In genomic region chr5:180070726-180071417, GRCh38 we compare ENCODE assay signal across 8 cellular contexts. TPM values are rescaled to one million over a fixed set of nuclear protein-coding genes. Genes with fewer than 3 reads are reported as not detected.
DNase-seq lines count a peak whose midpoint lies in the region; ATAC-seq, FAIRE-seq and TF ChIP-seq lines count a peak whose summit lies in the region.

No MANE protein-coding gene starts in this region.

- intact Hi-C loops in left ventricle myocardium superior (cut with micrococcal nuclease): no loop called here

- peaks cover 5% of the 10 kb centered on the region for H3K36me3 Mint-ChIP-seq in astrocyte (ENCODE audit: low read depth, unreplicated experiment)

- H3K27me3 Mint-ChIP-seq in astrocyte (ENCODE audit: low read depth, unreplicated experiment): peaks cover 9% of the 10 kb centered on the region

- H3K27ac ChIP-seq in astrocyte (ENCODE audit: low read depth, low read length): peak overlapping the region; percentile 68

- H3K36me3 ChIP-seq in astrocyte (ENCODE audit: insufficient read depth, low read length): no peaks in the 10 kb centered on the region

- H3K9me3 Mint-ChIP-seq in astrocyte (ENCODE audit: unreplicated experiment): peaks cover 6% of the 10 kb centered on the region

- DNase-seq in Ammon's horn (ENCODE audit: low spot score) (peak; percentile 72), NOMO-1 treated with DMSO at 0.1 percent for 48 hours (lab: John Stamatoyannopoulos, UW; ENCODE audit: unreplicated experiment) (peak; percentile 75), astrocyte (ENCODE audit: low read depth) (peak; percentile 55), left ventricle myocardium superior (peak; percentile 64), pons (ENCODE audit: low spot score) (peak; percentile 72), GM12892 (ENCODE audit: insufficient read length) (no peak)

- H3K79me2 ChIP-seq in astrocyte (ENCODE audit: insufficient read depth, low read length): peaks cover 51% of the 10 kb centered on the region

- no peak for FAIRE-seq in astrocyte (lab: Jason Lieb, UNC)
- FAIRE-seq in GM12892 (lab: Jason Lieb, UNC): no peak

- peak overlapping the region; percentile 81 for H3K4me3 ChIP-seq in astrocyte (ENCODE audit: insufficient read depth, low read depth, low read length)

- no peaks in the 10 kb centered on the region for H3K27me3 ChIP-seq in astrocyte (ENCODE audit: insufficient read depth, low read length)

- ATAC-seq in GM21786 (IDR thresholded peaks at IDR 0.05; ENCODE audit: unreplicated experiment): peak; percentile 15
- ATAC-seq in left ventricle myocardium superior: peak; percentile 41
- no peak for ATAC-seq in HG03196 (IDR thresholded peaks at IDR 0.05; ENCODE audit: unreplicated experiment)

- H3K4me3 Mint-ChIP-seq in astrocyte (ENCODE audit: unreplicated experiment): peak overlapping the region; percentile 97

- H3K4me1 Mint-ChIP-seq in astrocyte (ENCODE audit: low read depth, unreplicated experiment): peaks cover 22% of the 10 kb centered on the region

- H3K4me2 ChIP-seq in astrocyte (ENCODE audit: low read length): peak overlapping the region; percentile 87

- peaks cover 39% of the 10 kb centered on the region for H4K20me1 ChIP-seq in astrocyte (ENCODE audit: insufficient read depth, low read length)

- H2AFZ ChIP-seq in astrocyte (ENCODE audit: low read depth, low read length): peak overlapping the region; percentile 77

- H3K27ac Mint-ChIP-seq in astrocyte (ENCODE audit: unreplicated experiment): peak overlapping the region; percentile 92

- H3K4me1 ChIP-seq in astrocyte (ENCODE audit: insufficient read depth, low read length): peaks cover 11% of the 10 kb centered on the region

- no peak for TF ChIP-seq CTCF in astrocyte (IDR thresholded peaks at IDR 0.05; ENCODE audit: insufficient read depth, low read depth, low read length)

- H3K9ac ChIP-seq in astrocyte (ENCODE audit: low read length): peak overlapping the region; percentile 90

- peaks cover 5% of the 10 kb centered on the region for H3K9me3 ChIP-seq in astrocyte (ENCODE audit: insufficient read depth, low read depth, low read length)

- no peak for TF ChIP-seq POLR2A in GM12892 (IDR thresholded peaks at IDR 0.05; ENCODE audit: low read depth, low read length)

RNA-seq across cellular contexts. Expression of gene RNF130, which starts 0.7 kb away (rescaled TPM):
- 28.7 and 29.8 TPM in 2 replicates for total RNA-seq in astrocyte
- total RNA-seq in left ventricle myocardium superior: 46.8 TPM
- polyA plus RNA-seq in GM12892 (2012; ENCODE audit: missing spikeins): 0.06 TPM
